ENCODE assay signal across 10 cellular contexts in the genomic region with DNA sequence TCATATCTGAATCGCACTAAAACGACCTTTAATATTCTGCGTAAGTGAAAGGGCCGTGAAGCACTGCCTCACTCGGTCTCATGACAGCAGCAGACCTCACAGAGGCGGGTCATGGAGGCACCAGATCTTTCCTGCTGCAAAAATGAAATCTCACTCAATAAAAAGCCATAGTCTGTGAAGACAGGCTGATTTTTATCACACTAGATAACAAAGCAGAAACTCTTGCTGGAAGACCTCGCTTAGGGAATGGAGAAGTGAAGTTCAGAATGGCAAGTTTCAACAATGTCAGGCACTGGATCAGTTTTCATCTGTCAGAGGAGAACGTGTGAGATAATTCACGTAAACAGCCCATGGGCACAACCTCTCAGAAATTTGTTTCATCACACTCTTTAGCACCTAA. TPM values are rescaled to one million over a fixed set of nuclear protein-coding genes. Genes with fewer than 3 reads are reported as not detected.
A peak's percentile ranks its signal among the peaks of the same experiment; 100 is the strongest.
DNase-seq lines count a peak whose midpoint lies in the region; ATAC-seq and TF ChIP-seq lines count a peak whose summit lies in the region.
"Had no signal": no experiment of that assay in that cellular context is flagged by ENCODE, and none has a peak within 500 bp of the region (broad histone marks: within the 10 kb centered on the region; RNA-seq: fewer than 3 reads in every experiment).

No MANE protein-coding gene starts in this region.

- no peaks in the 10 kb centered on the region for H3K27me3 ChIP-seq in parathyroid adenoma (ENCODE audit: control insufficient read depth, insufficient read depth, low read length)

- CTCF ChIA-PET in activated CD4-positive, alpha-beta T cell treated with anti-CD3 and anti-CD28 coated beads, Interleukin-2, amount 10 ng/mL, durations not matched to agents 7 days and 5 days (lab: Charles Lee) = interaction anchor here (1.3 kb wide), 1 partner anchor 37 kb away, joined by 6 read pairs; no protein-coding TSS in a partner anchor

- peaks cover 48% of the 10 kb centered on the region for H3K4me1 Mint-ChIP-seq in activated CD4-positive, alpha-beta T cell treated with anti-CD3 and anti-CD28 coated beads, Interleukin-2, amount 10 ng/mL, durations not matched to agents 7 days and 5 days
- peaks cover 21% of the 10 kb centered on the region for H3K4me1 Mint-ChIP-seq in activated T-helper 2 cell treated with anti-CD3 and anti-CD28 coated beads, Interferon-gamma antibody, Interleukin-2, Interleukin-4, amounts not matched to agents 10 μg/mL and 5 μg/mL and 100 μg/mL, durations not matched to agents 14 hours and 24 hours and 36 hours (ENCODE audit: low read depth)

- no peaks in the 10 kb centered on the region for H3K9me3 ChIP-seq in parathyroid adenoma (ENCODE audit: control insufficient read depth, low read length)

- H3K9ac ChIP-seq in parathyroid adenoma = no peak overlapping the region

- H3K27me3 Mint-ChIP-seq in activated CD4-positive, alpha-beta T cell treated with anti-CD3 and anti-CD28 coated beads, Interleukin-2, amount 10 ng/mL, durations not matched to agents 7 days and 5 days = no peaks in the 10 kb centered on the region
- H3K27me3 Mint-ChIP-seq in activated T-helper 2 cell treated with anti-CD3 and anti-CD28 coated beads, Interferon-gamma antibody, Interleukin-2, Interleukin-4, amounts not matched to agents 10 μg/mL and 5 μg/mL and 100 μg/mL, durations not matched to agents 14 hours and 24 hours and 36 hours (ENCODE audit: low read depth) = no peaks in the 10 kb centered on the region

- ATAC-seq in HG03280 (IDR thresholded peaks at IDR 0.05; ENCODE audit: unreplicated experiment) (peak; percentile 22), HG02623 (IDR thresholded peaks at IDR 0.05; ENCODE audit: unreplicated experiment) (no peak), left lobe of liver (no peak)

- H3K4me1 ChIP-seq in parathyroid adenoma = no peaks in the 10 kb centered on the region

- peak overlapping the region; percentile 91 for H3K27ac Mint-ChIP-seq in activated CD4-positive, alpha-beta T cell treated with anti-CD3 and anti-CD28 coated beads, Interleukin-2, amount 10 ng/mL, durations not matched to agents 7 days and 5 days
- H3K27ac Mint-ChIP-seq in activated T-helper 2 cell treated with anti-CD3 and anti-CD28 coated beads, Interferon-gamma antibody, Interleukin-2, Interleukin-4, amounts not matched to agents 10 μg/mL and 5 μg/mL and 100 μg/mL, durations not matched to agents 14 hours and 24 hours and 36 hours = peak overlapping the region; percentile 31

- peaks cover 53% of the 10 kb centered on the region for H3K36me3 Mint-ChIP-seq in activated CD4-positive, alpha-beta T cell treated with anti-CD3 and anti-CD28 coated beads, Interleukin-2, amount 10 ng/mL, durations not matched to agents 7 days and 5 days (ENCODE audit: low read depth)
- peaks cover 51% of the 10 kb centered on the region for H3K36me3 Mint-ChIP-seq in activated T-helper 2 cell treated with anti-CD3 and anti-CD28 coated beads, Interferon-gamma antibody, Interleukin-2, Interleukin-4, amounts not matched to agents 10 μg/mL and 5 μg/mL and 100 μg/mL, durations not matched to agents 14 hours and 24 hours and 36 hours (ENCODE audit: low read depth)

- no peaks in the 10 kb centered on the region for H3K36me3 ChIP-seq in parathyroid adenoma (ENCODE audit: control insufficient read depth, insufficient read depth, low read length)

- H3K79me2 ChIP-seq in parathyroid adenoma = peaks cover 15% of the 10 kb centered on the region

- H3K4me2 ChIP-seq in parathyroid adenoma (ENCODE audit: low read length) = peak overlapping the region; percentile 41

- DNase-seq in activated CD4-positive, alpha-beta T cell treated with anti-CD3 and anti-CD28 coated beads, Interleukin-2, amount 10 ng/mL, durations not matched to agents 7 days and 5 days = no peak
- no peak for DNase-seq in activated CD4-positive, alpha-beta T cell treated with anti-CD3 and anti-CD28 coated beads, Interleukin-2, amount 50 U/mL, for 4 hours
- DNase-seq in activated T-helper 2 cell treated with anti-CD3 and anti-CD28 coated beads, Interferon-gamma antibody, Interleukin-2, Interleukin-4, amounts not matched to agents 10 μg/mL and 5 μg/mL and 100 μg/mL, durations not matched to agents 14 hours and 24 hours and 36 hours (ENCODE audit: low spot score) = no peak
- DNase-seq in left lobe of liver (ENCODE audit: low spot score) = no peak
- no peak for DNase-seq in NCI-H2029 (lab: John Stamatoyannopoulos, UW)
- DNase-seq: ACHN, NCI-H510A treated with DMSO at 0.1 percent for 48 hours had no signal

- peak overlapping the region; percentile 47 for H3K27ac ChIP-seq in parathyroid adenoma

- peak overlapping the region; percentile 9 for H2AFZ ChIP-seq in parathyroid adenoma

- peak overlapping the region; percentile 65 for H3K4me3 Mint-ChIP-seq in activated CD4-positive, alpha-beta T cell treated with anti-CD3 and anti-CD28 coated beads, Interleukin-2, amount 10 ng/mL, durations not matched to agents 7 days and 5 days
- H3K4me3 Mint-ChIP-seq in activated T-helper 2 cell treated with anti-CD3 and anti-CD28 coated beads, Interferon-gamma antibody, Interleukin-2, Interleukin-4, amounts not matched to agents 10 μg/mL and 5 μg/mL and 100 μg/mL, durations not matched to agents 14 hours and 24 hours and 36 hours (ENCODE audit: low read depth) = peak overlapping the region; percentile 5

- no peaks in the 10 kb centered on the region for H3K9me3 Mint-ChIP-seq in activated CD4-positive, alpha-beta T cell treated with anti-CD3 and anti-CD28 coated beads, Interleukin-2, amount 10 ng/mL, durations not matched to agents 7 days and 5 days
- no peaks in the 10 kb centered on the region for H3K9me3 Mint-ChIP-seq in activated T-helper 2 cell treated with anti-CD3 and anti-CD28 coated beads, Interferon-gamma antibody, Interleukin-2, Interleukin-4, amounts not matched to agents 10 μg/mL and 5 μg/mL and 100 μg/mL, durations not matched to agents 14 hours and 24 hours and 36 hours

- POLR2A ChIA-PET in activated CD4-positive, alpha-beta T cell treated with anti-CD3 and anti-CD28 coated beads, Interleukin-2, amount 10 ng/mL, durations not matched to agents 7 days and 5 days (lab: Charles Lee) = interaction anchor here (0.7 kb wide), 1 partner anchor 10 kb away, joined by 5 read pairs; no protein-coding TSS in a partner anchor

- peak overlapping the region; percentile 3 for H3K4me3 ChIP-seq in parathyroid adenoma (ENCODE audit: low read depth, low read length)

- no peak for TF ChIP-seq CTCF in parathyroid adenoma (IDR thresholded peaks at IDR 0.05)

- intact Hi-C loops in activated T-helper 2 cell treated with anti-CD3 and anti-CD28 coated beads, Interferon-gamma antibody, Interleukin-2, Interleukin-4, amounts not matched to agents 10 μg/mL and 5 μg/mL and 100 μg/mL, durations not matched to agents 14 hours and 24 hours and 36 hours (cut with micrococcal nuclease) = no loop called here

RNA-seq across cellular contexts. Expression of a gene that starts 8.0 kb away (rescaled TPM):
- 10 to 100 TPM; 74.4 to 74.9 TPM for total RNA-seq in activated CD4-positive, alpha-beta T cell treated with anti-CD3 and anti-CD28 coated beads, Interleukin-2, amount 10 ng/mL, durations not matched to agents 7 days and 5 days
- total RNA-seq in activated T-helper 2 cell treated with anti-CD3 and anti-CD28 coated beads, Interferon-gamma antibody, Interleukin-2, Interleukin-4, amounts not matched to agents 10 μg/mL and 5 μg/mL and 100 μg/mL, durations not matched to agents 14 hours and 24 hours and 36 hours = 58.8 and 61.9 TPM in 2 replicates
- 33.8 TPM for total RNA-seq in left lobe of liver

RNA-seq across cellular contexts. Expression of a gene that starts 40.2 kb away (rescaled TPM):
- total RNA-seq in activated CD4-positive, alpha-beta T cell treated with anti-CD3 and anti-CD28 coated beads, Interleukin-2, amount 10 ng/mL, durations not matched to agents 7 days and 5 days = 10 to 100 TPM in 1 of 2 experiments, 1 to 10 TPM in 1; 9.8 to 12.0 TPM
- total RNA-seq in activated T-helper 2 cell treated with anti-CD3 and anti-CD28 coated beads, Interferon-gamma antibody, Interleukin-2, Interleukin-4, amounts not matched to agents 10 μg/mL and 5 μg/mL and 100 μg/mL, durations not matched to agents 14 hours and 24 hours and 36 hours = 18.0 and 20.0 TPM in 2 replicates
- 140 TPM for total RNA-seq in left lobe of liver
